ENCODE assay signal across 1 cellular context in the genomic region with DNA sequence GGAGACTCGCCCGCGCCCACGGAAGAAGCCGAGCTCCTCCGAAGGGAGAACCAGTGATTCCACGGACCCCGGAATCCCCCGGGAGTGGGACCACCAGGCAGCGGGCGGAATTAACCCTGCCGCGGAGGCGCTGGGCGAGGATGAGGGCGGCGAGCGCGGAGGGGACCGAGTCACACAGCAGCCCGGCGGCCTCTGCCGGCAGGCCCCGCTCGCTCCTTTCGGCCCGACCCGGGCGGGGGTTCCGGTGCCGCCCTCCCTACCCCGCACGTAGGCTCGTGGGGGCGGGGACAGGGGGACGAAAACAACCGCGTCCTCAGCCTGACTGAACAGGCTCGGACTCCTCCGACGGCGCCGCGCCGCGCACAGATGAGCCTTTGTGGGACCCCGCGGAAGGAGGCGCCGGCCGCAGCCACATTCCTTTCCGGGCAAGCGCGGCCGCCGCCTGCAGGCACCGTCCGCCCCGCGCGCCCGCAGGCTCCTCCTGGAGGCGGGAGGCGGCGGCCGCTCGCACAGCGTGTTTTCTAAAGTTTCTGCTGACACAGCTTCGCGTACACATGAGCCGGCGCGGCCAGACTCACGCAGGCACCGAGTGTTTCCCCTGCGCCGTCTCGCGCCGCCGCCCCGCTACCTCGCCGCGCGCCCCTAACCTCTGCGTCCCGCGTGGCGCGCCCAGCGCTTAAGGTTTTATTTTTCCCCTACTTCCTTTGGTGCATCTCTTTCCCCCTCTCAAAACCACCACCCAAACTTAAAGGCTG.
A peak's percentile ranks its signal among the peaks of the same experiment; 100 is the strongest.
TF ChIP-seq lines count a peak whose summit lies in the region.

No MANE protein-coding gene starts in this region.

TF ChIP-seq in HepG2, 621 proteins besides CTCF, POLR2A, EP300 and RAD21 (continued from another document and continues in another):
- TF ChIP-seq, protein P1, sequence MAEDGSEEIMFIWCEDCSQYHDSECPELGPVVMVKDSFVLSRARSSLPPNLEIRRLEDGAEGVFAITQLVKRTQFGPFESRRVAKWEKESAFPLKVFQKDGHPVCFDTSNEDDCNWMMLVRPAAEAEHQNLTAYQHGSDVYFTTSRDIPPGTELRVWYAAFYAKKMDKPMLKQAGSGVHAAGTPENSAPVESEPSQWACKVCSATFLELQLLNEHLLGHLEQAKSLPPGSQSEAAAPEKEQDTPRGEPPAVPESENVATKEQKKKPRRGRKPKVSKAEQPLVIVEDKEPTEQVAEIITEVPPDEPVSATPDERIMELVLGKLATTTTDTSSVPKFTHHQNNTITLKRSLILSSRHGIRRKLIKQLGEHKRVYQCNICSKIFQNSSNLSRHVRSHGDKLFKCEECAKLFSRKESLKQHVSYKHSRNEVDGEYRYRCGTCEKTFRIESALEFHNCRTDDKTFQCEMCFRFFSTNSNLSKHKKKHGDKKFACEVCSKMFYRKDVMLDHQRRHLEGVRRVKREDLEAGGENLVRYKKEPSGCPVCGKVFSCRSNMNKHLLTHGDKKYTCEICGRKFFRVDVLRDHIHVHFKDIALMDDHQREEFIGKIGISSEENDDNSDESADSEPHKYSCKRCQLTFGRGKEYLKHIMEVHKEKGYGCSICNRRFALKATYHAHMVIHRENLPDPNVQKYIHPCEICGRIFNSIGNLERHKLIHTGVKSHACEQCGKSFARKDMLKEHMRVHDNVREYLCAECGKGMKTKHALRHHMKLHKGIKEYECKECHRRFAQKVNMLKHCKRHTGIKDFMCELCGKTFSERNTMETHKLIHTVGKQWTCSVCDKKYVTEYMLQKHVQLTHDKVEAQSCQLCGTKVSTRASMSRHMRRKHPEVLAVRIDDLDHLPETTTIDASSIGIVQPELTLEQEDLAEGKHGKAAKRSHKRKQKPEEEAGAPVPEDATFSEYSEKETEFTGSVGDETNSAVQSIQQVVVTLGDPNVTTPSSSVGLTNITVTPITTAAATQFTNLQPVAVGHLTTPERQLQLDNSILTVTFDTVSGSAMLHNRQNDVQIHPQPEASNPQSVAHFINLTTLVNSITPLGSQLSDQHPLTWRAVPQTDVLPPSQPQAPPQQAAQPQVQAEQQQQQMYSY (CRISPR knock-in tag; IDR thresholded peaks at IDR 0.05): no peak; the same call in 1 of the 2 replicates
- TF ChIP-seq HES4 (CRISPR knock-in tag; IDR thresholded peaks at IDR 0.05; ENCODE audit: borderline replicate concordance) (0 out of 2 replicates have a peak, but pooled peaks have one; percentile 28), ZMAT3 (CRISPR knock-in tag; conservative IDR thresholded peaks at IDR 0.05) (peak; percentile 95; the same call in 1 of the 2 replicates), NFKBIZ (CRISPR knock-in tag; IDR thresholded peaks at IDR 0.05) (0 out of 2 replicates have a peak, but pooled peaks have one; percentile 71), PHF20 (CRISPR knock-in tag; IDR thresholded peaks at IDR 0.05) (peak; percentile 76), TOE1 (CRISPR knock-in tag; IDR thresholded peaks at IDR 0.05) (0 out of 2 replicates have a peak, but pooled peaks have one; percentile 54), ARNTL (CRISPR knock-in tag; IDR thresholded peaks at IDR 0.05) (peak; percentile 74), THAP11 (CRISPR knock-in tag; IDR thresholded peaks at IDR 0.05) (peak; percentile 79), ZBTB3 (CRISPR knock-in tag; IDR thresholded peaks at IDR 0.05; ENCODE audit: borderline replicate concordance, low read depth) (peak; percentile 59; the same call in 1 of the 2 replicates), ZNF235 (CRISPR knock-in tag; IDR thresholded peaks at IDR 0.05; ENCODE audit: borderline replicate concordance) (peak; percentile 95; the same call in 1 of the 2 replicates), MEIS1 (CRISPR knock-in tag; IDR thresholded peaks at IDR 0.05; ENCODE audit: borderline replicate concordance) (peak; percentile 96), ZKSCAN5 (CRISPR knock-in tag; IDR thresholded peaks at IDR 0.05) (no peak), ZIK1 (CRISPR knock-in tag; IDR thresholded peaks at IDR 0.05; ENCODE audit: borderline replicate concordance, low read depth) (peak; percentile 95; the same call in 1 of the 2 replicates), ZNF232 (CRISPR knock-in tag; IDR thresholded peaks at IDR 0.05; ENCODE audit: borderline replicate concordance) (peak; percentile 44), FOXC1 (CRISPR knock-in tag; IDR thresholded peaks at IDR 0.05; ENCODE audit: borderline replicate concordance) (peak; percentile 86), ASH2L (IDR thresholded peaks at IDR 0.05; ENCODE audit: insufficient read length, low read depth, low read length) (peak; percentile 97), ZNF205 (CRISPR knock-in tag; IDR thresholded peaks at IDR 0.05) (no peak; the same call in 1 of the 2 replicates), ZFP36 (IDR thresholded peaks at IDR 0.05; ENCODE audit: borderline replicate concordance, low read depth, low read length, partially characterized antibody) (no peak), NCOA2 (CRISPR knock-in tag; IDR thresholded peaks at IDR 0.05) (no peak; the same call in 1 of the 2 replicates), TCF12 (IDR thresholded peaks at IDR 0.05) (no peak), TCF12 (CRISPR knock-in tag; IDR thresholded peaks at IDR 0.05) (peak; percentile 87), SP5 (CRISPR knock-in tag; IDR thresholded peaks at IDR 0.05; ENCODE audit: borderline replicate concordance, low read depth) (peak; percentile 67), MIER3 (CRISPR knock-in tag; IDR thresholded peaks at IDR 0.05; ENCODE audit: borderline replicate concordance) (peak; percentile 58; the same call in 1 of the 2 replicates), SALL1 (CRISPR knock-in tag; IDR thresholded peaks at IDR 0.05) (peak; percentile 82), ZNF772 (CRISPR knock-in tag; IDR thresholded peaks at IDR 0.05) (peak; percentile 97), MATR3 (CRISPR knock-in tag; IDR thresholded peaks at IDR 0.05) (no peak), ZNF335 (CRISPR knock-in tag; IDR thresholded peaks at IDR 0.05) (no peak)
- TF ChIP-seq, protein P2, sequence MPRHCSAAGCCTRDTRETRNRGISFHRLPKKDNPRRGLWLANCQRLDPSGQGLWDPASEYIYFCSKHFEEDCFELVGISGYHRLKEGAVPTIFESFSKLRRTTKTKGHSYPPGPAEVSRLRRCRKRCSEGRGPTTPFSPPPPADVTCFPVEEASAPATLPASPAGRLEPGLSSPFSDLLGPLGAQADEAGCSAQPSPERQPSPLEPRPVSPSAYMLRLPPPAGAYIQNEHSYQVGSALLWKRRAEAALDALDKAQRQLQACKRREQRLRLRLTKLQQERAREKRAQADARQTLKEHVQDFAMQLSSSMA (CRISPR knock-in tag; IDR thresholded peaks at IDR 0.05): peak; percentile 79; the same call in 1 of the 2 replicates
- TF ChIP-seq, protein P3, sequence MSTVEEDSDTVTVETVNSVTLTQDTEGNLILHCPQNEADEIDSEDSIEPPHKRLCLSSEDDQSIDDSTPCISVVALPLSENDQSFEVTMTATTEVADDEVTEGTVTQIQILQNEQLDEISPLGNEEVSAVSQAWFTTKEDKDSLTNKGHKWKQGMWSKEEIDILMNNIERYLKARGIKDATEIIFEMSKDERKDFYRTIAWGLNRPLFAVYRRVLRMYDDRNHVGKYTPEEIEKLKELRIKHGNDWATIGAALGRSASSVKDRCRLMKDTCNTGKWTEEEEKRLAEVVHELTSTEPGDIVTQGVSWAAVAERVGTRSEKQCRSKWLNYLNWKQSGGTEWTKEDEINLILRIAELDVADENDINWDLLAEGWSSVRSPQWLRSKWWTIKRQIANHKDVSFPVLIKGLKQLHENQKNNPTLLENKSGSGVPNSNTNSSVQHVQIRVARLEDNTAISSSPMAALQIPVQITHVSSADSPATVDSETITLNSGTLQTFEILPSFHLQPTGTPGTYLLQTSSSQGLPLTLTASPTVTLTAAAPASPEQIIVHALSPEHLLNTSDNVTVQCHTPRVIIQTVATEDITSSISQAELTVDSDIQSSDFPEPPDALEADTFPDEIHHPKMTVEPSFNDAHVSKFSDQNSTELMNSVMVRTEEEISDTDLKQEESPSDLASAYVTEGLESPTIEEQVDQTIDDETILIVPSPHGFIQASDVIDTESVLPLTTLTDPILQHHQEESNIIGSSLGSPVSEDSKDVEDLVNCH (CRISPR knock-in tag; IDR thresholded peaks at IDR 0.05): peak; percentile 55; the same call in 1 of the 2 replicates
- TF ChIP-seq, protein P4, sequence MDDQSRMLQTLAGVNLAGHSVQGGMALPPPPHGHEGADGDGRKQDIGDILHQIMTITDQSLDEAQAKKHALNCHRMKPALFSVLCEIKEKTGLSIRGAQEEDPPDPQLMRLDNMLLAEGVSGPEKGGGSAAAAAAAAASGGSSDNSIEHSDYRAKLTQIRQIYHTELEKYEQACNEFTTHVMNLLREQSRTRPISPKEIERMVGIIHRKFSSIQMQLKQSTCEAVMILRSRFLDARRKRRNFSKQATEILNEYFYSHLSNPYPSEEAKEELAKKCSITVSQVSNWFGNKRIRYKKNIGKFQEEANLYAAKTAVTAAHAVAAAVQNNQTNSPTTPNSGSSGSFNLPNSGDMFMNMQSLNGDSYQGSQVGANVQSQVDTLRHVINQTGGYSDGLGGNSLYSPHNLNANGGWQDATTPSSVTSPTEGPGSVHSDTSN (CRISPR knock-in tag; IDR thresholded peaks at IDR 0.05; ENCODE audit: borderline replicate concordance): peak; percentile 75
- TF ChIP-seq, protein P5, sequence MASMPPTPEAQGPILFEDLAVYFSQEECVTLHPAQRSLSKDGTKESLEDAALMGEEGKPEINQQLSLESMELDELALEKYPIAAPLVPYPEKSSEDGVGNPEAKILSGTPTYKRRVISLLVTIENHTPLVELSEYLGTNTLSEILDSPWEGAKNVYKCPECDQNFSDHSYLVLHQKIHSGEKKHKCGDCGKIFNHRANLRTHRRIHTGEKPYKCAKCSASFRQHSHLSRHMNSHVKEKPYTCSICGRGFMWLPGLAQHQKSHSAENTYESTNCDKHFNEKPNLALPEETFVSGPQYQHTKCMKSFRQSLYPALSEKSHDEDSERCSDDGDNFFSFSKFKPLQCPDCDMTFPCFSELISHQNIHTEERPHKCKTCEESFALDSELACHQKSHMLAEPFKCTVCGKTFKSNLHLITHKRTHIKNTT (CRISPR knock-in tag; IDR thresholded peaks at IDR 0.05): no peak
- TF ChIP-seq, protein P6, sequence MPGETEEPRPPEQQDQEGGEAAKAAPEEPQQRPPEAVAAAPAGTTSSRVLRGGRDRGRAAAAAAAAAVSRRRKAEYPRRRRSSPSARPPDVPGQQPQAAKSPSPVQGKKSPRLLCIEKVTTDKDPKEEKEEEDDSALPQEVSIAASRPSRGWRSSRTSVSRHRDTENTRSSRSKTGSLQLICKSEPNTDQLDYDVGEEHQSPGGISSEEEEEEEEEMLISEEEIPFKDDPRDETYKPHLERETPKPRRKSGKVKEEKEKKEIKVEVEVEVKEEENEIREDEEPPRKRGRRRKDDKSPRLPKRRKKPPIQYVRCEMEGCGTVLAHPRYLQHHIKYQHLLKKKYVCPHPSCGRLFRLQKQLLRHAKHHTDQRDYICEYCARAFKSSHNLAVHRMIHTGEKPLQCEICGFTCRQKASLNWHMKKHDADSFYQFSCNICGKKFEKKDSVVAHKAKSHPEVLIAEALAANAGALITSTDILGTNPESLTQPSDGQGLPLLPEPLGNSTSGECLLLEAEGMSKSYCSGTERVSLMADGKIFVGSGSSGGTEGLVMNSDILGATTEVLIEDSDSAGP (CRISPR knock-in tag; IDR thresholded peaks at IDR 0.05; ENCODE audit: borderline replicate concordance): peak; percentile 95; the same call in 1 of the 2 replicates
- TF ChIP-seq, protein P7, sequence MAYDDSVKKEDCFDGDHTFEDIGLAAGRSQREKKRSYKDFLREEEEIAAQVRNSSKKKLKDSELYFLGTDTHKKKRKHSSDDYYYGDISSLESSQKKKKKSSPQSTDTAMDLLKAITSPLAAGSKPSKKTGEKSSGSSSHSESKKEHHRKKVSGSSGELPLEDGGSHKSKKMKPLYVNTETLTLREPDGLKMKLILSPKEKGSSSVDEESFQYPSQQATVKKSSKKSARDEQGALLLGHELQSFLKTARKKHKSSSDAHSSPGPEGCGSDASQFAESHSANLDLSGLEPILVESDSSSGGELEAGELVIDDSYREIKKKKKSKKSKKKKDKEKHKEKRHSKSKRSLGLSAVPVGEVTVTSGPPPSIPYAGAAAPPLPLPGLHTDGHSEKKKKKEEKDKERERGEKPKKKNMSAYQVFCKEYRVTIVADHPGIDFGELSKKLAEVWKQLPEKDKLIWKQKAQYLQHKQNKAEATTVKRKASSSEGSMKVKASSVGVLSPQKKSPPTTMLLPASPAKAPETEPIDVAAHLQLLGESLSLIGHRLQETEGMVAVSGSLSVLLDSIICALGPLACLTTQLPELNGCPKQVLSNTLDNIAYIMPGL (CRISPR knock-in tag; IDR thresholded peaks at IDR 0.05; ENCODE audit: borderline replicate concordance in 1 of 2, low read depth in 1 of 2): peak; percentile 83 to 99
- TF ChIP-seq, protein P8, sequence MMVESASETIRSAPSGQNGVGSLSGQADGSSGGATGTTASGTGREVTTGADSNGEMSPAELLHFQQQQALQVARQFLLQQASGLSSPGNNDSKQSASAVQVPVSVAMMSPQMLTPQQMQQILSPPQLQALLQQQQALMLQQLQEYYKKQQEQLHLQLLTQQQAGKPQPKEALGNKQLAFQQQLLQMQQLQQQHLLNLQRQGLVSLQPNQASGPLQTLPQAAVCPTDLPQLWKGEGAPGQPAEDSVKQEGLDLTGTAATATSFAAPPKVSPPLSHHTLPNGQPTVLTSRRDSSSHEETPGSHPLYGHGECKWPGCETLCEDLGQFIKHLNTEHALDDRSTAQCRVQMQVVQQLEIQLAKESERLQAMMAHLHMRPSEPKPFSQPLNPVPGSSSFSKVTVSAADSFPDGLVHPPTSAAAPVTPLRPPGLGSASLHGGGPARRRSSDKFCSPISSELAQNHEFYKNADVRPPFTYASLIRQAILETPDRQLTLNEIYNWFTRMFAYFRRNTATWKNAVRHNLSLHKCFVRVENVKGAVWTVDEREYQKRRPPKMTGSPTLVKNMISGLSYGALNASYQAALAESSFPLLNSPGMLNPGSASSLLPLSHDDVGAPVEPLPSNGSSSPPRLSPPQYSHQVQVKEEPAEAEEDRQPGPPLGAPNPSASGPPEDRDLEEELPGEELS (CRISPR knock-in tag; IDR thresholded peaks at IDR 0.05): peak; percentile 73
- TF ChIP-seq, protein P9, sequence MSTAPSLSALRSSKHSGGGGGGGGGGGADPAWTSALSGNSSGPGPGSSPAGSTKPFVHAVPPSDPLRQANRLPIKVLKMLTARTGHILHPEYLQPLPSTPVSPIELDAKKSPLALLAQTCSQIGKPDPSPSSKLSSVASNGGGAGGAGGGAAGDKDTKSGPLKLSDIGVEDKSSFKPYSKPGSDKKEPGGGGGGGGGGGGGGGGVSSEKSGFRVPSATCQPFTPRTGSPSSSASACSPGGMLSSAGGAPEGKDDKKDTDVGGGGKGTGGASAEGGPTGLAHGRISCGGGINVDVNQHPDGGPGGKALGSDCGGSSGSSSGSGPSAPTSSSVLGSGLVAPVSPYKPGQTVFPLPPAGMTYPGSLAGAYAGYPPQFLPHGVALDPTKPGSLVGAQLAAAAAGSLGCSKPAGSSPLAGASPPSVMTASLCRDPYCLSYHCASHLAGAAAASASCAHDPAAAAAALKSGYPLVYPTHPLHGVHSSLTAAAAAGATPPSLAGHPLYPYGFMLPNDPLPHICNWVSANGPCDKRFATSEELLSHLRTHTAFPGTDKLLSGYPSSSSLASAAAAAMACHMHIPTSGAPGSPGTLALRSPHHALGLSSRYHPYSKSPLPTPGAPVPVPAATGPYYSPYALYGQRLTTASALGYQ (CRISPR knock-in tag; IDR thresholded peaks at IDR 0.05): peak; percentile 47
- TF ChIP-seq, protein P10, sequence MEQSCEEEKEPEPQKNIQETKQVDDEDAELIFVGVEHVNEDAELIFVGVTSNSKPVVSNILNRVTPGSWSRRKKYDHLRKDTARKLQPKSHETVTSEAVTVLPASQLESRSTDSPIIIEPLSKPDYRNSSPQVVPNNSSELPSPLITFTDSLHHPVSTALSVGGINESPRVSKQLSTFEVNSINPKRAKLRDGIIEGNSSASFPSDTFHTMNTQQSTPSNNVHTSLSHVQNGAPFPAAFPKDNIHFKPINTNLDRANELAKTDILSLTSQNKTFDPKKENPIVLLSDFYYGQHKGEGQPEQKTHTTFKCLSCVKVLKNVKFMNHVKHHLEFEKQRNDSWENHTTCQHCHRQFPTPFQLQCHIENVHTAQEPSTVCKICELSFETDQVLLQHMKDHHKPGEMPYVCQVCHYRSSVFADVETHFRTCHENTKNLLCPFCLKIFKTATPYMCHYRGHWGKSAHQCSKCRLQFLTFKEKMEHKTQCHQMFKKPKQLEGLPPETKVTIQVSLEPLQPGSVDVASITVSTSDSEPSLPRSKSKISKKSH (CRISPR knock-in tag; IDR thresholded peaks at IDR 0.05; ENCODE audit: borderline replicate concordance): peak; percentile 74
